Comparison of ENCODE assay signal across 29 cellular contexts in genomic region chr11:110736158-110736553, GRCh38.
"Had no signal": no experiment of that assay in that cellular context is flagged by ENCODE, and none has a peak within 500 bp of the region (broad histone marks: within the 10 kb centered on the region; RNA-seq: fewer than 3 reads in every experiment).

No MANE protein-coding gene starts in this region.

- DNase-seq: stimulated activated CD4-positive, alpha-beta T cell treated with anti-CD3 and anti-CD28 coated beads, Interleukin-2, amount 100 ng/mL, for 48 hours; stimulated activated CD4-positive, alpha-beta T cell treated with anti-CD3 and anti-CD28 coated beads, Interleukin-4, amount 100 ng/mL, for 1 hour; stimulated activated CD4-positive, alpha-beta T cell treated with anti-CD3 and anti-CD28 coated beads, Interleukin-4, amount 100 ng/mL, for 24 hours; stimulated activated CD4-positive, alpha-beta T cell treated with anti-CD3 and anti-CD28 coated beads, Interleukin-4, amount 100 ng/mL, for 4 hours; stimulated activated CD8-positive, alpha-beta memory T cell treated with anti-CD3 and anti-CD28 coated beads, Interleukin-4, amount 100 ng/mL, for 48 hours; stimulated activated naive B cell treated with anti-CD40 and anti-IgM and Interleukin-4, amounts not matched to agents 10 μg/mL and 1 μg/mL and 100 μg/mL, for 72 hours; stimulated activated naive CD4-positive, alpha-beta T cell; stimulated activated naive CD4-positive, alpha-beta T cell treated with Interleukin-2 at 50 U/mL for 16 hours; stimulated activated naive CD8-positive, alpha-beta T cell treated with anti-CD3 and anti-CD28 coated beads, Interleukin-15, amount 100 ng/mL, for 72 hours; stimulated activated naive CD8-positive, alpha-beta T cell treated with anti-CD3 and anti-CD28 coated beads, Interleukin-15, Interleukin-2, amounts not matched to agents 100 U/mL and 50 U/mL, for 24 hours; stomach; substantia nigra; testis; thyroid gland; tibial artery; transverse colon; trophoblast cell; upper lobe of left lung; upper lobe of right lung; uterus had no signal

- FAIRE-seq: urothelium cell line had no signal

- H3K4me1 Mint-ChIP-seq: stimulated activated effector memory CD8-positive, alpha-beta T cell treated with anti-CD3 and anti-CD28 coated beads, Interleukin-12 subunit alpha, Interleukin-12 subunit beta, amount 100 ng/mL, for 72 hours; stimulated activated naive CD8-positive, alpha-beta T cell treated with anti-CD3 and anti-CD28 coated beads, Interleukin-15, amount 100 ng/mL, for 72 hours had no signal

- H3K27me3 ChIP-seq: stomach, suprapubic skin, testis, thyroid gland, tibial artery, tibial nerve, transverse colon, upper lobe of left lung, upper lobe of right lung, vagina had no signal

- H3K9me3 Mint-ChIP-seq: stimulated activated effector memory CD8-positive, alpha-beta T cell treated with anti-CD3 and anti-CD28 coated beads, Interleukin-12 subunit alpha, Interleukin-12 subunit beta, amount 100 ng/mL, for 72 hours; stimulated activated memory B cell treated with anti-CD40 and anti-IgM and Interleukin-4, amounts not matched to agents 10 μg/mL and 1 μg/mL and 100 μg/mL, for 72 hours; stimulated activated naive B cell treated with anti-CD40 and anti-IgM and Interleukin-4, amounts not matched to agents 10 μg/mL and 1 μg/mL and 100 μg/mL, for 72 hours; stimulated activated naive CD8-positive, alpha-beta T cell treated with anti-CD3 and anti-CD28 coated beads, Interleukin-15, amount 100 ng/mL, for 72 hours; stimulated activated naive CD8-positive, alpha-beta T cell treated with anti-CD3 and anti-CD28 coated beads, Interleukin-15, Interleukin-2, amounts not matched to agents 100 ng/mL and 50 ng/mL, for 24 hours; type B pancreatic cell had no signal

- H3K27ac ChIP-seq: stomach, suprapubic skin, testis, thoracic aorta, thyroid gland, tibial artery, tibial nerve, transverse colon, upper lobe of left lung, upper lobe of right lung, uterus, vagina had no signal

- H3K4me1 ChIP-seq: suprapubic skin, testis, thyroid gland, tibial artery, tibial nerve, upper lobe of left lung, upper lobe of right lung, uterus, vagina had no signal

- H3K9me3 ChIP-seq: stomach, suprapubic skin, testis, thoracic aorta, thyroid gland, tibial artery, tibial nerve, transverse colon, upper lobe of left lung, upper lobe of right lung, uterus, vagina had no signal

- H3K27ac Mint-ChIP-seq: stimulated activated effector memory CD8-positive, alpha-beta T cell treated with anti-CD3 and anti-CD28 coated beads, Interleukin-12 subunit alpha, Interleukin-12 subunit beta, amount 100 ng/mL, for 72 hours; stimulated activated memory B cell treated with anti-CD40 and anti-IgM and Interleukin-4, amounts not matched to agents 10 μg/mL and 1 μg/mL and 100 μg/mL, for 72 hours; stimulated activated naive B cell treated with anti-CD40 and anti-IgM and Interleukin-4, amounts not matched to agents 10 μg/mL and 1 μg/mL and 100 μg/mL, for 72 hours; stimulated activated naive CD8-positive, alpha-beta T cell treated with anti-CD3 and anti-CD28 coated beads, Interleukin-15, amount 100 ng/mL, for 72 hours; stimulated activated naive CD8-positive, alpha-beta T cell treated with anti-CD3 and anti-CD28 coated beads, Interleukin-15, Interleukin-2, amounts not matched to agents 100 ng/mL and 50 ng/mL, for 24 hours; type B pancreatic cell had no signal

- ATAC-seq: stimulated activated effector memory CD8-positive, alpha-beta T cell treated with anti-CD3 and anti-CD28 coated beads, Interleukin-12 subunit alpha, Interleukin-12 subunit beta, amount 100 ng/mL, for 72 hours; stimulated activated memory B cell treated with anti-CD40 and anti-IgM and Interleukin-4, amounts not matched to agents 10 μg/mL and 1 μg/mL and 100 μg/mL, for 72 hours; stimulated activated naive B cell treated with anti-CD40 and anti-IgM and Interleukin-4, amounts not matched to agents 10 μg/mL and 1 μg/mL and 100 μg/mL, for 72 hours; stimulated activated naive CD8-positive, alpha-beta T cell treated with anti-CD3 and anti-CD28 coated beads, Interleukin-15, amount 100 ng/mL, for 72 hours; stimulated activated naive CD8-positive, alpha-beta T cell treated with anti-CD3 and anti-CD28 coated beads, Interleukin-15, Interleukin-2, amounts not matched to agents 100 U/mL and 50 U/mL, for 24 hours; upper lobe of right lung had no signal

- H3K4me3 ChIP-seq: stomach, suprapubic skin, testis, thoracic aorta, thyroid gland, tibial artery, tibial nerve, transverse colon, upper lobe of left lung, upper lobe of right lung, uterus, vagina had no signal

- H3K4me3 Mint-ChIP-seq: stimulated activated effector memory CD8-positive, alpha-beta T cell treated with anti-CD3 and anti-CD28 coated beads, Interleukin-12 subunit alpha, Interleukin-12 subunit beta, amount 100 ng/mL, for 72 hours; stimulated activated memory B cell treated with anti-CD40 and anti-IgM and Interleukin-4, amounts not matched to agents 10 μg/mL and 1 μg/mL and 100 μg/mL, for 72 hours; stimulated activated naive B cell treated with anti-CD40 and anti-IgM and Interleukin-4, amounts not matched to agents 10 μg/mL and 1 μg/mL and 100 μg/mL, for 72 hours; stimulated activated naive CD8-positive, alpha-beta T cell treated with anti-CD3 and anti-CD28 coated beads, Interleukin-15, amount 100 ng/mL, for 72 hours; stimulated activated naive CD8-positive, alpha-beta T cell treated with anti-CD3 and anti-CD28 coated beads, Interleukin-15, Interleukin-2, amounts not matched to agents 100 ng/mL and 50 ng/mL, for 24 hours; type B pancreatic cell had no signal

- H3K36me3 ChIP-seq: stomach, suprapubic skin, thoracic aorta, thyroid gland, tibial artery, tibial nerve, transverse colon, upper lobe of left lung, upper lobe of right lung, uterus, vagina had no signal

- H3K36me3 Mint-ChIP-seq: stimulated activated memory B cell treated with anti-CD40 and anti-IgM and Interleukin-4, amounts not matched to agents 10 μg/mL and 1 μg/mL and 100 μg/mL, for 72 hours; stimulated activated naive B cell treated with anti-CD40 and anti-IgM and Interleukin-4, amounts not matched to agents 10 μg/mL and 1 μg/mL and 100 μg/mL, for 72 hours; type B pancreatic cell had no signal
